In the genomic region with DNA sequence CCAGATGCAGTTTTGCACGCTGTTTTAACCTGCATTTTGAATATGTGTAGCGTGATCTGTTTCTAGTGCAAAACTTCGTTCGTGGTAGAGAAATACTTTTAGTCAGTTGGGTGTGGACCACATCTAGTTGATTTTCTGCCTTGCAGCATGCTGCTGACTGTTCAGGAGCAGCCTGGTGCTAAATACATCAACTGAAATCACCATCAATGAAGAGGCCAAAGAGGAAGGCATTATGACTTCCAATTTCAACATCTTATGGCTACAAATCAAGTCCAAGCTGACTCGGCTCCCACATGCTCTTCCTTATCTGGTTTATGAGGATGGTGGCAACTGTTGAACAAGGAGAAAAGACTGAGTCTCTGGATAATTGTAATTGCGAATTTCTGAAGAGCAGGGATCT, we compare ENCODE assay signal across 1 cellular context.
TF ChIP-seq lines count a peak whose summit lies in the region.

No MANE protein-coding gene starts in this region.

TF ChIP-seq in endothelial cell of umbilical vein, 7 proteins besides CTCF, POLR2A, EP300 and RAD21 (continued from another document):
- TF ChIP-seq, protein P1, sequence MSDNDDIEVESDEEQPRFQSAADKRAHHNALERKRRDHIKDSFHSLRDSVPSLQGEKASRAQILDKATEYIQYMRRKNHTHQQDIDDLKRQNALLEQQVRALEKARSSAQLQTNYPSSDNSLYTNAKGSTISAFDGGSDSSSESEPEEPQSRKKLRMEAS (IDR thresholded peaks at IDR 0.05; ENCODE audit: insufficient read depth, insufficient read length): no peak
